2 cellular contexts compared by ENCODE assay signal in the genomic region with DNA sequence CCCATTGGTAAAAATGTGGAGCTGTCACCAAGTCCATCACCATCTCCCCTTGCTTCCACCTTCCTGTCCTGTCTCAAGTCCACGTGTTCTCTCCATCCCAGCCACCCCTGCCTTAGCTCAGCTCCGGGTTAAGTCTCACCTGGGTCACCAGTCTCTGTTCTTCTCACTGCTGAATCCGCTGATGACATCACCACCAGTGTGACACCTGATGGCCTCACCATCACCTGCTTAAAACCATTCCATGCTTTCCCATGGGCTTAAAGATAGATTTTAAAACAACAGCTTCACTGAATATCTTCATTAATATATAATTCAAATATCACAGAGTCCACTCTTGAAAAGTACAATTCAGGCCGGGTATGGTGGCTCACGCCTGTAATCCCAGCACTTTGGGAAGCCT.
TF ChIP-seq lines count a peak whose summit lies in the region.

No MANE protein-coding gene starts in this region.

TF ChIP-seq in HEK293, 187 proteins besides CTCF, POLR2A, EP300 and RAD21:
- TF ChIP-seq, protein P1, sequence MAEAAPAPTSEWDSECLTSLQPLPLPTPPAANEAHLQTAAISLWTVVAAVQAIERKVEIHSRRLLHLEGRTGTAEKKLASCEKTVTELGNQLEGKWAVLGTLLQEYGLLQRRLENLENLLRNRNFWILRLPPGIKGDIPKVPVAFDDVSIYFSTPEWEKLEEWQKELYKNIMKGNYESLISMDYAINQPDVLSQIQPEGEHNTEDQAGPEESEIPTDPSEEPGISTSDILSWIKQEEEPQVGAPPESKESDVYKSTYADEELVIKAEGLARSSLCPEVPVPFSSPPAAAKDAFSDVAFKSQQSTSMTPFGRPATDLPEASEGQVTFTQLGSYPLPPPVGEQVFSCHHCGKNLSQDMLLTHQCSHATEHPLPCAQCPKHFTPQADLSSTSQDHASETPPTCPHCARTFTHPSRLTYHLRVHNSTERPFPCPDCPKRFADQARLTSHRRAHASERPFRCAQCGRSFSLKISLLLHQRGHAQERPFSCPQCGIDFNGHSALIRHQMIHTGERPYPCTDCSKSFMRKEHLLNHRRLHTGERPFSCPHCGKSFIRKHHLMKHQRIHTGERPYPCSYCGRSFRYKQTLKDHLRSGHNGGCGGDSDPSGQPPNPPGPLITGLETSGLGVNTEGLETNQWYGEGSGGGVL (tag by site-specific recombination; IDR thresholded peaks at IDR 0.05): no peak
- TF ChIP-seq ZNF10 (tag by site-specific recombination; IDR thresholded peaks at IDR 0.05) (peak; percentile 77), ZNF585B (tag by site-specific recombination; IDR thresholded peaks at IDR 0.05) (no peak), ZBTB7A (tag by site-specific recombination; IDR thresholded peaks at IDR 0.05; ENCODE audit: low read depth) (no peak)

TF ChIP-seq in K562, 482 proteins besides CTCF, POLR2A, EP300 and RAD21:
- TF ChIP-seq, protein P2, sequence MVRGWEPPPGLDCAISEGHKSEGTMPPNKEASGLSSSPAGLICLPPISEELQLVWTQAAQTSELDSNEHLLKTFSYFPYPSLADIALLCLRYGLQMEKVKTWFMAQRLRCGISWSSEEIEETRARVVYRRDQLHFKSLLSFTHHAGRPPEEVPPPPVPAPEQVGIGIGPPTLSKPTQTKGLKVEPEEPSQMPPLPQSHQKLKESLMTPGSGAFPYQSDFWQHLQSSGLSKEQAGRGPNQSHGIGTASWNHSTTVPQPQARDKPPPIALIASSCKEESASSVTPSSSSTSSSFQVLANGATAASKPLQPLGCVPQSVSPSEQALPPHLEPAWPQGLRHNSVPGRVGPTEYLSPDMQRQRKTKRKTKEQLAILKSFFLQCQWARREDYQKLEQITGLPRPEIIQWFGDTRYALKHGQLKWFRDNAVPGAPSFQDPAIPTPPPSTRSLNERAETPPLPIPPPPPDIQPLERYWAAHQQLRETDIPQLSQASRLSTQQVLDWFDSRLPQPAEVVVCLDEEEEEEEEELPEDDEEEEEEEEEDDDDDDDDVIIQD (CRISPR knock-in tag; IDR thresholded peaks at IDR 0.05): no peak
- TF ChIP-seq, protein P3, sequence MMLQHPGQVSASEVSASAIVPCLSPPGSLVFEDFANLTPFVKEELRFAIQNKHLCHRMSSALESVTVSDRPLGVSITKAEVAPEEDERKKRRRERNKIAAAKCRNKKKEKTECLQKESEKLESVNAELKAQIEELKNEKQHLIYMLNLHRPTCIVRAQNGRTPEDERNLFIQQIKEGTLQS (IDR thresholded peaks at IDR 0.05): peak; percentile 25
- TF ChIP-seq, protein P3 (CRISPR knock-in tag; conservative IDR thresholded peaks at IDR 0.05): no peak
